In the genomic region with DNA sequence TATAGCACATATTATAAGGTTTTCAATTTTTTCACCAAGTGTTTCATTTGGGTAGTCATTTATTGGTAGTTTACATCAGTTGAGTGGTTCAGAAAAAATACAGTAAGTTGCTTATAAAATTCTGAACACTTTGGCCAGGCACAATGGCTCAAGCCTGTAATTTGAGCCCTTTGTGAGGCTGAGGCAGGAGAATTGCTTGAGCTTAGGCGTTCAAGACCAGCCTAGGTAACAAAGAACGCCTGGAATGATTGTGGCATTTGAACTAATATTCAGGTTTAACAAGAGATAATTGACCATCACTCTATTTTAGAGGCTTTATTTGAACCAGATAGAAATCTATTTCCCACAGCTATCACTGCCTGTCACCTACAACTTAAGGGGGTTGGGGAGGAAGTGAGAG, we compare ENCODE assay signal across 2 cellular contexts.
TF ChIP-seq lines count a peak whose summit lies in the region.

No MANE protein-coding gene starts in this region.

TF ChIP-seq in GM12891, 5 proteins besides CTCF, POLR2A, EP300 and RAD21 (continued from another document):
- TF ChIP-seq POLR2AphosphoS5 (IDR thresholded peaks at IDR 0.05; ENCODE audit: low read depth, low read length): no peak
- no peak for TF ChIP-seq TAF1 (IDR thresholded peaks at IDR 0.05; ENCODE audit: low read depth, low read length)

TF ChIP-seq in SK-N-SH, 30 proteins besides CTCF, POLR2A, EP300 and RAD21 (continued from another document):
- TF ChIP-seq, protein P1, sequence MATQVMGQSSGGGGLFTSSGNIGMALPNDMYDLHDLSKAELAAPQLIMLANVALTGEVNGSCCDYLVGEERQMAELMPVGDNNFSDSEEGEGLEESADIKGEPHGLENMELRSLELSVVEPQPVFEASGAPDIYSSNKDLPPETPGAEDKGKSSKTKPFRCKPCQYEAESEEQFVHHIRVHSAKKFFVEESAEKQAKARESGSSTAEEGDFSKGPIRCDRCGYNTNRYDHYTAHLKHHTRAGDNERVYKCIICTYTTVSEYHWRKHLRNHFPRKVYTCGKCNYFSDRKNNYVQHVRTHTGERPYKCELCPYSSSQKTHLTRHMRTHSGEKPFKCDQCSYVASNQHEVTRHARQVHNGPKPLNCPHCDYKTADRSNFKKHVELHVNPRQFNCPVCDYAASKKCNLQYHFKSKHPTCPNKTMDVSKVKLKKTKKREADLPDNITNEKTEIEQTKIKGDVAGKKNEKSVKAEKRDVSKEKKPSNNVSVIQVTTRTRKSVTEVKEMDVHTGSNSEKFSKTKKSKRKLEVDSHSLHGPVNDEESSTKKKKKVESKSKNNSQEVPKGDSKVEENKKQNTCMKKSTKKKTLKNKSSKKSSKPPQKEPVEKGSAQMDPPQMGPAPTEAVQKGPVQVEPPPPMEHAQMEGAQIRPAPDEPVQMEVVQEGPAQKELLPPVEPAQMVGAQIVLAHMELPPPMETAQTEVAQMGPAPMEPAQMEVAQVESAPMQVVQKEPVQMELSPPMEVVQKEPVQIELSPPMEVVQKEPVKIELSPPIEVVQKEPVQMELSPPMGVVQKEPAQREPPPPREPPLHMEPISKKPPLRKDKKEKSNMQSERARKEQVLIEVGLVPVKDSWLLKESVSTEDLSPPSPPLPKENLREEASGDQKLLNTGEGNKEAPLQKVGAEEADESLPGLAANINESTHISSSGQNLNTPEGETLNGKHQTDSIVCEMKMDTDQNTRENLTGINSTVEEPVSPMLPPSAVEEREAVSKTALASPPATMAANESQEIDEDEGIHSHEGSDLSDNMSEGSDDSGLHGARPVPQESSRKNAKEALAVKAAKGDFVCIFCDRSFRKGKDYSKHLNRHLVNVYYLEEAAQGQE (IDR thresholded peaks at IDR 0.05; ENCODE audit: low read depth, low read length): no peak
- no peak for TF ChIP-seq ELF1 (IDR thresholded peaks at IDR 0.05)
- TF ChIP-seq SMC3 (IDR thresholded peaks at IDR 0.05; ENCODE audit: low read depth, low read length): no peak
- TF ChIP-seq NRF1 (IDR thresholded peaks at IDR 0.05; ENCODE audit: low read depth, low read length): no peak
- no peak for TF ChIP-seq TAF1 (IDR thresholded peaks at IDR 0.05; ENCODE audit: borderline replicate concordance, low read depth, low read length)
- no peak for TF ChIP-seq POLR2AphosphoS5 (IDR thresholded peaks at IDR 0.05; ENCODE audit: low read depth, low read length)
- TF ChIP-seq TCF12 (IDR thresholded peaks at IDR 0.05): no peak
- TF ChIP-seq JUND (IDR thresholded peaks at IDR 0.05): no peak
- no peak for TF ChIP-seq MEF2A (IDR thresholded peaks at IDR 0.05; ENCODE audit: borderline replicate concordance, low read depth)
- TF ChIP-seq MXI1 (IDR thresholded peaks at IDR 0.05; ENCODE audit: low read depth, low read length): no peak
